Comparison of ENCODE assay signal across 16 cellular contexts in genomic region chr13:109938255-109938936, GRCh38.
DNase-seq lines count a peak whose midpoint lies in the region; ATAC-seq and TF ChIP-seq lines count a peak whose summit lies in the region.
"Had no signal": no experiment of that assay in that cellular context is flagged by ENCODE, and none has a peak within 500 bp of the region (broad histone marks: within the 10 kb centered on the region; RNA-seq: fewer than 3 reads in every experiment).

No MANE protein-coding gene starts in this region.

- H3K27me3 ChIP-seq in ascending aorta (no peaks in the 10 kb centered on the region), gastroesophageal sphincter (no peaks in the 10 kb centered on the region)

- no peak for TF ChIP-seq POLR2A in gastroesophageal sphincter (IDR thresholded peaks at IDR 0.05)

- WGBS in gastroesophageal sphincter (ENCODE audit: low coverage in 1 of 2), 2 donors = 53 to 70% methylated on average over 8 to 10 of the region's 10 CpGs

- H3K36me3 ChIP-seq in ascending aorta = no peaks in the 10 kb centered on the region
- H3K36me3 ChIP-seq in gastroesophageal sphincter = no peaks in the 10 kb centered on the region
- H3K36me3 ChIP-seq: BE2C had no signal

- H3K4me1 ChIP-seq in ascending aorta (no peaks in the 10 kb centered on the region), gastroesophageal sphincter (peaks cover 0 to 11% (median 0%) of the 10 kb centered on the region in 3 donors)
- H3K4me1 ChIP-seq: BE2C had no signal

- no peak overlapping the region for H3K4me3 Mint-ChIP-seq in activated T-helper 1 cell treated with anti-CD3 and anti-CD28 coated beads, Interleukin-12 subunit alpha, Interleukin-12 subunit beta, Interleukin-2, Interleukin-4 antibody, amounts not matched to agents 30 ng/mL and 10 ng/mL and 1 ng/mL, durations not matched to agents 14 hours and 24 hours and 36 hours
- H3K4me3 Mint-ChIP-seq: activated naive CD8-positive, alpha-beta T cell; memory B cell had no signal

- H3K27me3 Mint-ChIP-seq in activated T-helper 1 cell treated with anti-CD3 and anti-CD28 coated beads, Interleukin-12 subunit alpha, Interleukin-12 subunit beta, Interleukin-2, Interleukin-4 antibody, amounts not matched to agents 30 ng/mL and 10 ng/mL and 1 ng/mL, durations not matched to agents 14 hours and 24 hours and 36 hours (ENCODE audit: insufficient read depth) = peaks cover 2% of the 10 kb centered on the region
- H3K27me3 Mint-ChIP-seq: memory B cell had no signal

- H3K36me3 Mint-ChIP-seq in activated T-helper 1 cell treated with anti-CD3 and anti-CD28 coated beads, Interleukin-12 subunit alpha, Interleukin-12 subunit beta, Interleukin-2, Interleukin-4 antibody, amounts not matched to agents 30 ng/mL and 10 ng/mL and 1 ng/mL, durations not matched to agents 14 hours and 24 hours and 36 hours (ENCODE audit: low read depth) = no peaks in the 10 kb centered on the region
- H3K36me3 Mint-ChIP-seq: activated naive CD8-positive, alpha-beta T cell; memory B cell had no signal

- ATAC-seq in gastroesophageal sphincter (peak; percentile 72), HG03521 (IDR thresholded peaks at IDR 0.05; ENCODE audit: unreplicated experiment) (no peak)

- DNase-seq in A172 (ENCODE audit: low spot score) = peak; percentile 62
- peak; percentile 92 for DNase-seq in HCEC 1CT
- DNase-seq in ascending aorta (ENCODE audit: low spot score in 2 of 2) = no peak
- DNase-seq in posterior cingulate gyrus = no peak
- no peak for DNase-seq in NCI-H510A treated with DMSO at 0.1 percent for 48 hours (lab: John Stamatoyannopoulos, UW)
- no peak for DNase-seq in activated T-helper 1 cell treated with anti-CD3 and anti-CD28 coated beads, Interleukin-12 subunit alpha, Interleukin-12 subunit beta, Interleukin-2, Interleukin-4 antibody, amounts not matched to agents 30 ng/mL and 10 ng/mL and 1 ng/mL, durations not matched to agents 14 hours and 24 hours and 36 hours (ENCODE audit: low spot score)
- DNase-seq: BE2C; effector CD4-positive, alpha-beta T cell; NCI-H526; SIG-M5; stimulated activated CD4-positive, alpha-beta T cell treated with anti-CD3 and anti-CD28 coated beads, Interleukin-4, amount 100 ng/mL, for 24 hours; stimulated activated naive CD4-positive, alpha-beta T cell had no signal

- H3K9me3 Mint-ChIP-seq in activated T-helper 1 cell treated with anti-CD3 and anti-CD28 coated beads, Interleukin-12 subunit alpha, Interleukin-12 subunit beta, Interleukin-2, Interleukin-4 antibody, amounts not matched to agents 30 ng/mL and 10 ng/mL and 1 ng/mL, durations not matched to agents 14 hours and 24 hours and 36 hours = no peaks in the 10 kb centered on the region

- H3K4me3 ChIP-seq in ascending aorta (no peak overlapping the region), gastroesophageal sphincter (no peak overlapping the region)

- H3K9me3 ChIP-seq in ascending aorta (no peaks in the 10 kb centered on the region), gastroesophageal sphincter (no peaks in the 10 kb centered on the region)
- H3K9me3 ChIP-seq: BE2C had no signal

- H3K27ac Mint-ChIP-seq in activated T-helper 1 cell treated with anti-CD3 and anti-CD28 coated beads, Interleukin-12 subunit alpha, Interleukin-12 subunit beta, Interleukin-2, Interleukin-4 antibody, amounts not matched to agents 30 ng/mL and 10 ng/mL and 1 ng/mL, durations not matched to agents 14 hours and 24 hours and 36 hours = no peak overlapping the region
- H3K27ac Mint-ChIP-seq: activated naive CD8-positive, alpha-beta T cell; memory B cell had no signal

- no peak for TF ChIP-seq EP300 in gastroesophageal sphincter (IDR thresholded peaks at IDR 0.05)

- peak overlapping the region; percentile 16 to 17 for H3K27ac ChIP-seq in ascending aorta
- H3K27ac ChIP-seq in gastroesophageal sphincter = peak overlapping the region in 3 of 4 donors; percentile 40 to 60 (median 51)

- TF ChIP-seq CTCF in ascending aorta (IDR thresholded peaks at IDR 0.05) (no peak), gastroesophageal sphincter (IDR thresholded peaks at IDR 0.05) (no peak)

- intact Hi-C loops in ascending aorta (cut with DNase I) = no loop called here
- intact Hi-C loops in posterior cingulate gyrus (cut with DNase I) = no loop called here
- intact Hi-C loops in activated T-helper 1 cell treated with anti-CD3 and anti-CD28 coated beads, Interleukin-12 subunit alpha, Interleukin-12 subunit beta, Interleukin-2, Interleukin-4 antibody, amounts not matched to agents 30 ng/mL and 10 ng/mL and 1 ng/mL, durations not matched to agents 14 hours and 24 hours and 36 hours (cut with micrococcal nuclease) = no loop called here

- no peaks in the 10 kb centered on the region for H3K4me1 Mint-ChIP-seq in activated T-helper 1 cell treated with anti-CD3 and anti-CD28 coated beads, Interleukin-12 subunit alpha, Interleukin-12 subunit beta, Interleukin-2, Interleukin-4 antibody, amounts not matched to agents 30 ng/mL and 10 ng/mL and 1 ng/mL, durations not matched to agents 14 hours and 24 hours and 36 hours (ENCODE audit: low read depth)
- H3K4me1 Mint-ChIP-seq: memory B cell had no signal

Comparison
In these comparisons a context has a peak if more than half of its experiments do, and no peak if none do; other contexts are left out.
1. DNase-seq: peak in A172 (single experiment) and HCEC 1CT (single experiment); none in ascending aorta (0 of 2), posterior cingulate gyrus (0 of 10), NCI-H510A treated with DMSO at 0.1 percent for 48 hours (single experiment) and activated T-helper 1 cell treated with anti-CD3 and anti-CD28 coated beads, Interleukin-12 subunit alpha, Interleukin-12 subunit beta, Interleukin-2, Interleukin-4 antibody, amounts not matched to agents 30 ng/mL and 10 ng/mL and 1 ng/mL, durations not matched to agents 14 hours and 24 hours and 36 hours (single experiment).